Comparison of ENCODE assay signal across 8 cellular contexts in the genomic region with DNA sequence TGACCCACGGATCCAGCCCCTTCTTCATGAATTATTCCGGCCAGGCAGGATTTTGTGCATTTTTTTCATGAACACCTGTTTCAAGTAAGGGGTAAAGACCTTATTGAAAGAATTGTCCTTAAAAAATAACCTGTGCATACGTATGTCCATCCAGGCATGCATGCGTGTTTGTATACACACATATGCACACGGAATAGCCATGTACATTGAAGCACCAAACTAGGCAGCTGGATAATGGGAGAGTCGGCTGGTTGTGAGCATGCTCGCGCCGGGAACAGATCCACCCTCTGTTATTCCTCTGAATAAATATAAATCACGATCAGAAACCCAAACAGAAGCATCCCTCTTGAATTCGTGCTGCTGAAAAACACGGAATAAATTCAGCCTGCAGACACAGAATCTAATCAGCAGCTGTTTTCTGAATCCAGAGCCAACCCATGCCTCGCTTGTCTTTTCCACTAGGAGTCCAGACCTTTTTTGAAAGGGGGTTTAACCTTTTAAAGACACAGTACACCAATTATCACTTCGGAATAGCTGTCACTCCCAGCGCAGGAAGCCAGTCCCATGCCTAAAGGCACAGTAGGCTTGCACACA. TPM values are rescaled to one million over a fixed set of nuclear protein-coding genes. Genes with fewer than 3 reads are reported as not detected.
DNase-seq lines count a peak whose midpoint lies in the region; ATAC-seq and TF ChIP-seq lines count a peak whose summit lies in the region.

A gene (minus strand): TSS at position 473 of the 594 bp plus-strand sequence.

- peak within 1 kb of the TSS; percentile 52 for H2AFZ ChIP-seq in fibroblast of lung (ENCODE audit: low read length)

- no peaks in the 10 kb centered on the region for H3K79me2 ChIP-seq in fibroblast of lung (ENCODE audit: control insufficient read depth, insufficient read depth, low read length)

- peak in 1 of 2 donors; percentile 38 for TF ChIP-seq CTCF in fibroblast of lung (conservative IDR thresholded peaks at IDR 0.05 in 1 of 2, IDR thresholded peaks at IDR 0.05 in 1 of 2; ENCODE audit: low read depth in 1 of 2, low read length in 2 of 2)

- peak within 1 kb of the TSS; percentile 94 for H3K27ac ChIP-seq in KOPT-K1 (ENCODE audit: low read depth, low read length, poor library complexity, severe bottlenecking)
- H3K27ac ChIP-seq in fibroblast of lung (ENCODE audit: insufficient read depth, low read length), result no peak within 1 kb of the TSS
- peak within 1 kb of the TSS; percentile 65 for H3K27ac ChIP-seq in naive thymus-derived CD4-positive, alpha-beta T cell (ENCODE audit: low read depth, low read length)

- H3K4me2 ChIP-seq in fibroblast of lung (ENCODE audit: extremely low read depth, insufficient read depth, low read length), result peak within 1 kb of the TSS; percentile 92

- CTCF ChIA-PET in T-cell (lab: Charles Lee), result interaction anchor here in 1 of 2 donors (1.4 to 5.2 kb wide), 2 partner anchors 23 to 26 kb away, joined by 3 to 37 read pairs; no protein-coding TSS in a partner anchor
- CTCF ChIA-PET in naive thymus-derived CD4-positive, alpha-beta T cell (lab: Charles Lee), result interaction anchor here (0.6 to 5.7 kb wide), 3 partner anchors 13 to 26 kb away, joined by 3 to 38 read pairs (median 8); no protein-coding TSS in a partner anchor

- peaks cover 0 to 3% of the 10 kb centered on the region in 2 donors for H3K27me3 Mint-ChIP-seq in T-cell
- H3K27me3 Mint-ChIP-seq in naive thymus-derived CD4-positive, alpha-beta T cell, result peaks cover 0 to 12% (median 0%) of the 10 kb centered on the region in 5 donors

- H4K20me1 ChIP-seq in fibroblast of lung (ENCODE audit: control insufficient read depth, extremely low read depth, insufficient read depth, low read length), result no peaks in the 10 kb centered on the region

- peaks cover 71 to 81% (median 72%) of the 10 kb centered on the region in 3 donors for H3K4me1 Mint-ChIP-seq in T-cell
- peaks cover 46 to 75% (median 69%) of the 10 kb centered on the region in 7 donors for H3K4me1 Mint-ChIP-seq in naive thymus-derived CD4-positive, alpha-beta T cell

- ATAC-seq in T-cell (replicated peaks in 1 of 4) (no peak), HG03280 (IDR thresholded peaks at IDR 0.05; ENCODE audit: unreplicated experiment) (no peak), GM21737 (IDR thresholded peaks at IDR 0.05; ENCODE audit: unreplicated experiment) (no peak), HG02970 (IDR thresholded peaks at IDR 0.05; ENCODE audit: low FRiP score, unreplicated experiment) (no peak)
- no peak for ATAC-seq in naive thymus-derived CD4-positive, alpha-beta T cell

- POLR2A ChIA-PET in T-cell (lab: Charles Lee), result interaction anchor here in 1 of 2 donors (1.1 kb wide), 1 partner anchor 26 kb away, joined by 3 read pairs; no protein-coding TSS in a partner anchor
- POLR2A ChIA-PET in naive thymus-derived CD4-positive, alpha-beta T cell (lab: Charles Lee), result interaction anchor here (0.5 to 12.7 kb wide), 5 partner anchors 8 to 1027 kb away, joined by 3 to 344 read pairs (median 12); no protein-coding TSS in a partner anchor

- DNase-seq in COLO668 (lab: John Stamatoyannopoulos, UW; ENCODE audit: unreplicated experiment) (peak; percentile 54), T-cell (no peak), fibroblast of lung (ENCODE audit: low read depth in 2 of 2) (peak; percentile 42 to 47)
- no peak for DNase-seq in naive thymus-derived CD4-positive, alpha-beta T cell

- H3K9ac ChIP-seq in fibroblast of lung (ENCODE audit: insufficient read depth, low read length), result peak within 1 kb of the TSS; percentile 27

- H3K9me3 ChIP-seq in KOPT-K1 (ENCODE audit: insufficient read depth, low read length, poor library complexity, severe bottlenecking) (peaks cover 9% of the 10 kb centered on the region), fibroblast of lung (ENCODE audit: control insufficient read depth, insufficient read depth, low read depth, low read length) (no peaks in the 10 kb centered on the region)
- no peaks in the 10 kb centered on the region for H3K9me3 ChIP-seq in naive thymus-derived CD4-positive, alpha-beta T cell (ENCODE audit: control insufficient read depth in 2 of 3, low read length in 3 of 3)

- H3K36me3 Mint-ChIP-seq in T-cell, result no peaks in the 10 kb centered on the region
- peaks cover 0 to 21% (median 0%) of the 10 kb centered on the region in 5 donors for H3K36me3 Mint-ChIP-seq in naive thymus-derived CD4-positive, alpha-beta T cell

- no peaks in the 10 kb centered on the region for H3K27me3 ChIP-seq in fibroblast of lung (ENCODE audit: control insufficient read depth, insufficient read depth, low read length)
- H3K27me3 ChIP-seq in naive thymus-derived CD4-positive, alpha-beta T cell (ENCODE audit: control insufficient read depth in 2 of 2, insufficient read depth in 2 of 2, low read length in 2 of 2), result no peaks in the 10 kb centered on the region

- peak within 1 kb of the TSS; percentile 43 to 62 (median 54) for H3K4me3 ChIP-seq in fibroblast of lung (replicated peaks in 1 of 4; ENCODE audit: control extremely low read depth in 1 of 4, insufficient read depth in 1 of 4, low read depth in 3 of 4, low read length in 4 of 4)
- H3K4me3 ChIP-seq in naive thymus-derived CD4-positive, alpha-beta T cell (ENCODE audit: low read length), result peak within 1 kb of the TSS; percentile 74

- peaks cover 6% of the 10 kb centered on the region for H3K4me1 ChIP-seq in fibroblast of lung (ENCODE audit: control insufficient read depth, extremely low read depth, insufficient read depth, low read length)
- H3K4me1 ChIP-seq in naive thymus-derived CD4-positive, alpha-beta T cell (ENCODE audit: control insufficient read depth in 2 of 2, insufficient read depth in 2 of 2, low read length in 2 of 2), result peaks cover 62 to 67% of the 10 kb centered on the region in 2 donors

- intact Hi-C loops in naive thymus-derived CD4-positive, alpha-beta T cell (cut with micrococcal nuclease), result loop anchor here (1.0 to 5.0 kb wide), 3 partner anchors 111 to 256 kb away; no protein-coding TSS in a partner anchor

- peak within 1 kb of the TSS; percentile 88 to 91 (median 90) for H3K4me3 Mint-ChIP-seq in T-cell
- peak within 1 kb of the TSS; percentile 90 to 97 (median 95) for H3K4me3 Mint-ChIP-seq in naive thymus-derived CD4-positive, alpha-beta T cell

- H3K9me3 Mint-ChIP-seq in T-cell, result peaks cover 0 to 3% (median 0%) of the 10 kb centered on the region in 3 donors
- H3K9me3 Mint-ChIP-seq in naive thymus-derived CD4-positive, alpha-beta T cell, result peaks cover 0 to 12% (median 0%) of the 10 kb centered on the region in 11 donors

- H3K36me3 ChIP-seq in KOPT-K1 (ENCODE audit: insufficient read depth, low read length), result no peaks in the 10 kb centered on the region
- H3K36me3 ChIP-seq in fibroblast of lung (ENCODE audit: control insufficient read depth, insufficient read depth, low read length), result no peaks in the 10 kb centered on the region
- no peaks in the 10 kb centered on the region for H3K36me3 ChIP-seq in naive thymus-derived CD4-positive, alpha-beta T cell (ENCODE audit: control insufficient read depth in 2 of 3, insufficient read depth in 3 of 3, low read length in 3 of 3)

- H3K27ac Mint-ChIP-seq in T-cell, result peak within 1 kb of the TSS; percentile 97
- H3K27ac Mint-ChIP-seq in naive thymus-derived CD4-positive, alpha-beta T cell, result peak within 1 kb of the TSS; percentile 84 to 99 (median 96)

RNA-seq across cellular contexts. Expression of the gene that starts here (rescaled TPM):
- total RNA-seq in T-cell, result 10 to 100 TPM in 1 of 5 donors, 1 to 10 TPM in 4; 7.0 to 15.3 (median 8.8) TPM
- total RNA-seq in fibroblast of lung, result 0.51 and 0.83 TPM in 2 replicates
- polyA plus RNA-seq in fibroblast of lung, result 2.1 and 3.2 TPM in 2 replicates
- polyA plus RNA-seq in fibroblast of lung (2012), result 1.1 and 2.9 TPM in 2 replicates
- 3.1 and 5.3 TPM in 2 replicates for polyA minus RNA-seq in fibroblast of lung (ENCODE audit: low replicate concordance)
- 10 to 100 TPM in 2 of 5 experiments, 1 to 10 TPM in 3; 6.6 to 19.1 (median 7.0) TPM for total RNA-seq in naive thymus-derived CD4-positive, alpha-beta T cell
- polyA plus RNA-seq in naive thymus-derived CD4-positive, alpha-beta T cell, result 1 to 10 TPM; 4.3 to 7.2 TPM

Comparison
In these comparisons a context has a peak if more than half of its experiments do, and no peak if none do; other contexts are left out.
1. DNase-seq: peak in COLO668 (single experiment) and fibroblast of lung (2 of 2); none in T-cell (0 of 34) and naive thymus-derived CD4-positive, alpha-beta T cell (0 of 9).